9 cellular contexts compared by ENCODE assay signal in genomic region chr10:125629758-125630376, GRCh38. TPM values are rescaled to one million over a fixed set of nuclear protein-coding genes. Genes with fewer than 3 reads are reported as not detected.
DNase-seq lines count a peak whose midpoint lies in the region; ATAC-seq, FAIRE-seq and TF ChIP-seq lines count a peak whose summit lies in the region.
"Had no signal": no experiment of that assay in that cellular context is flagged by ENCODE, and none has a peak within 500 bp of the region (broad histone marks: within the 10 kb centered on the region; RNA-seq: fewer than 3 reads in every experiment).

No MANE protein-coding gene starts in this region.

- peaks cover 0 to 3% of the 10 kb centered on the region in 2 donors for H3K27me3 Mint-ChIP-seq in CD4-positive, alpha-beta memory T cell
- H3K27me3 Mint-ChIP-seq in stimulated activated memory B cell treated with anti-CD40 and anti-IgM and Interleukin-4, amounts not matched to agents 10 μg/mL and 1 μg/mL and 100 μg/mL, for 72 hours, result peaks cover 28% of the 10 kb centered on the region

- TF ChIP-seq CTCF in GM10266 (IDR thresholded peaks at IDR 0.05; ENCODE audit: control insufficient read depth, insufficient read depth, low read depth, missing control alignments) (peak; percentile 33), gastroesophageal sphincter (IDR thresholded peaks at IDR 0.05) (peak in 3 of 4 experiments; percentile 6 to 42 (median 7))

- H3K4me1 Mint-ChIP-seq in CD4-positive, alpha-beta memory T cell, result no peaks in the 10 kb centered on the region
- H3K4me1 Mint-ChIP-seq in stimulated activated memory B cell treated with anti-CD40 and anti-IgM and Interleukin-4, amounts not matched to agents 10 μg/mL and 1 μg/mL and 100 μg/mL, for 72 hours, result no peaks in the 10 kb centered on the region

- FAIRE-seq in HTR-8/SVneo (lab: Jason Lieb, UNC), result no peak

- H3K9me3 Mint-ChIP-seq in CD4-positive, alpha-beta memory T cell, result no peaks in the 10 kb centered on the region
- no peaks in the 10 kb centered on the region for H3K9me3 Mint-ChIP-seq in stimulated activated memory B cell treated with anti-CD40 and anti-IgM and Interleukin-4, amounts not matched to agents 10 μg/mL and 1 μg/mL and 100 μg/mL, for 72 hours

- no peaks in the 10 kb centered on the region for H3K9me3 ChIP-seq in gastroesophageal sphincter
- H3K9me3 ChIP-seq in CD4-positive, alpha-beta memory T cell (ENCODE audit: control insufficient read depth in 1 of 2, low read length in 2 of 2), result no peaks in the 10 kb centered on the region

- H3K36me3 Mint-ChIP-seq in CD4-positive, alpha-beta memory T cell, result no peaks in the 10 kb centered on the region
- H3K36me3 Mint-ChIP-seq in stimulated activated memory B cell treated with anti-CD40 and anti-IgM and Interleukin-4, amounts not matched to agents 10 μg/mL and 1 μg/mL and 100 μg/mL, for 72 hours, result no peaks in the 10 kb centered on the region

- H3K4me3 Mint-ChIP-seq in CD4-positive, alpha-beta memory T cell, result no peak overlapping the region
- H3K4me3 Mint-ChIP-seq in stimulated activated memory B cell treated with anti-CD40 and anti-IgM and Interleukin-4, amounts not matched to agents 10 μg/mL and 1 μg/mL and 100 μg/mL, for 72 hours, result no peak overlapping the region

- CTCF ChIA-PET in CD4-positive, alpha-beta memory T cell (lab: Charles Lee; ENCODE audit: partially characterized antibody), result no interaction called here

- H3K27me3 ChIP-seq in gastroesophageal sphincter, result no peaks in the 10 kb centered on the region
- no peaks in the 10 kb centered on the region for H3K27me3 ChIP-seq in CD4-positive, alpha-beta memory T cell (ENCODE audit: insufficient read depth, low read length)

- TF ChIP-seq POLR2A in gastroesophageal sphincter (IDR thresholded peaks at IDR 0.05), result no peak

- POLR2A ChIA-PET in CD4-positive, alpha-beta memory T cell (lab: Charles Lee; ENCODE audit: partially characterized antibody), result no interaction called here

- no peak for ATAC-seq in gastroesophageal sphincter
- ATAC-seq in stimulated activated memory B cell treated with anti-CD40 and anti-IgM and Interleukin-4, amounts not matched to agents 10 μg/mL and 1 μg/mL and 100 μg/mL, for 72 hours, result no peak
- no peak for ATAC-seq in HG03139 (IDR thresholded peaks at IDR 0.05; ENCODE audit: unreplicated experiment)

- H3K4me1 ChIP-seq in gastroesophageal sphincter, result no peaks in the 10 kb centered on the region
- no peaks in the 10 kb centered on the region for H3K4me1 ChIP-seq in CD4-positive, alpha-beta memory T cell (ENCODE audit: insufficient read depth, low read length)
- H3K4me1 ChIP-seq: parathyroid adenoma had no signal

- intact Hi-C loops in CD4-positive, alpha-beta memory T cell (cut with micrococcal nuclease), result no loop called here

- 83 to 94% methylated on average over 3 of the region's 3 CpGs for WGBS in gastroesophageal sphincter (ENCODE audit: low coverage in 1 of 2), 2 donors

- no peaks in the 10 kb centered on the region for H3K36me3 ChIP-seq in gastroesophageal sphincter
- no peaks in the 10 kb centered on the region for H3K36me3 ChIP-seq in CD4-positive, alpha-beta memory T cell (ENCODE audit: insufficient read depth, low read length)

- no peak overlapping the region for H3K27ac ChIP-seq in gastroesophageal sphincter
- H3K27ac ChIP-seq in CD4-positive, alpha-beta memory T cell (ENCODE audit: low read depth, low read length), result no peak overlapping the region
- H3K27ac ChIP-seq: parathyroid adenoma had no signal

- no peak overlapping the region for H3K4me3 ChIP-seq in gastroesophageal sphincter
- no peak overlapping the region for H3K4me3 ChIP-seq in CD4-positive, alpha-beta memory T cell (ENCODE audit: low read length in 2 of 2)

- TF ChIP-seq EP300 in gastroesophageal sphincter (IDR thresholded peaks at IDR 0.05), result no peak

- H3K27ac Mint-ChIP-seq in CD4-positive, alpha-beta memory T cell, result no peak overlapping the region
- H3K27ac Mint-ChIP-seq in stimulated activated memory B cell treated with anti-CD40 and anti-IgM and Interleukin-4, amounts not matched to agents 10 μg/mL and 1 μg/mL and 100 μg/mL, for 72 hours, result no peak overlapping the region

- DNase-seq in GM10266 (ENCODE audit: extremely low spot score), result peak; percentile 23
- peak; percentile 15 for DNase-seq in HTR-8/SVneo (ENCODE audit: insufficient read length, low spot score)
- DNase-seq in SHP77 (lab: John Stamatoyannopoulos, UW), result peak; percentile 41 to 42
- no peak for DNase-seq in CD4-positive, alpha-beta memory T cell
- DNase-seq in activated T-cell treated with anti-CD3 and anti-CD28 coated beads, Interleukin-2, amount 50 U/mL, for 1 hour, result no peak

RNA-seq across cellular contexts. Expression of gene TEX36, which starts 53.1 kb away (rescaled TPM):
- total RNA-seq in gastroesophageal sphincter, result not detected
- total RNA-seq in CD4-positive, alpha-beta memory T cell, result not detected
- polyA plus RNA-seq in CD4-positive, alpha-beta memory T cell, result not detected

Comparison
In these comparisons a context has a peak if more than half of its experiments do, and no peak if none do; other contexts are left out.
1. DNase-seq: peak in GM10266 (single experiment), HTR-8/SVneo (single experiment) and SHP77 (2 of 2); none in CD4-positive, alpha-beta memory T cell (0 of 5) and activated T-cell treated with anti-CD3 and anti-CD28 coated beads, Interleukin-2, amount 50 U/mL, for 1 hour (single experiment).